Comparison of ENCODE assay signal across 7 cellular contexts in genomic region chr12:54053625-54054441, GRCh38. TPM values are rescaled to one million over a fixed set of nuclear protein-coding genes. Genes with fewer than 3 reads are reported as not detected.
DNase-seq lines count a peak whose midpoint lies in the region; ATAC-seq and TF ChIP-seq lines count a peak whose summit lies in the region.

TSS of gene HOXC4 (plus strand) at chr12:54053835. CDS start at chr12:54053923, 88 bp downstream.

- H3K4me1 Mint-ChIP-seq in T-cell = peaks cover 34 to 44% (median 41%) of the 10 kb centered on the region in 3 donors

- H3K27ac ChIP-seq in heart left ventricle = peak within 1 kb of the TSS in 2 of 12 donors; percentile 22 to 24

- WGBS in heart left ventricle, 4 donors = 1 to 4% (median 3%) methylated on average over 24 to 45 of the region's 45 CpGs

- peaks cover 0 to 12% (median 1%) of the 10 kb centered on the region in 12 donors for H3K4me1 ChIP-seq in heart left ventricle

- H3K9me3 ChIP-seq in heart left ventricle = no peaks in the 10 kb centered on the region

- intact Hi-C loops in heart left ventricle (cut with DNase I) = no loop called here
- intact Hi-C loops in sciatic nerve (cut with DNase I) = no loop called here

- no peak for TF ChIP-seq POLR2A in heart left ventricle (IDR thresholded peaks at IDR 0.05)

- H3K36me3 ChIP-seq in heart left ventricle = no peaks in the 10 kb centered on the region

- H3K36me3 Mint-ChIP-seq in T-cell = no peaks in the 10 kb centered on the region

- TF ChIP-seq CTCF in heart left ventricle (IDR thresholded peaks at IDR 0.05) = no peak

- CTCF ChIA-PET in T-cell (lab: Charles Lee) = interaction anchor here (0.5 to 1.1 kb wide), 9 partner anchors 17 to 437 kb away, joined by 3 to 6 read pairs (median 3); partner anchors contain the start of gene COPZ1 (in 1 of the 2)

- ATAC-seq in GM18511 (IDR thresholded peaks at IDR 0.05; ENCODE audit: unreplicated experiment) (peak; percentile 60), HG02763 (IDR thresholded peaks at IDR 0.05; ENCODE audit: unreplicated experiment) (peak; percentile 32), T-cell (replicated peaks in 1 of 4) (peak; percentile 58 to 67 (median 60)), heart left ventricle (peak; percentile 26 to 52 (median 37)), sciatic nerve (peak; percentile 83)

- DNase-seq in T-cell (peak in 9 of 34 experiments; percentile 10 to 54 (median 27)), heart left ventricle (no peak), sciatic nerve (ENCODE audit: low spot score) (no peak), HK-2 (ENCODE audit: unreplicated experiment) (no peak), SHP77 (lab: John Stamatoyannopoulos, UW) (no peak)

- no peaks in the 10 kb centered on the region for H3K9me3 Mint-ChIP-seq in T-cell

- H3K4me3 Mint-ChIP-seq in T-cell = peak within 1 kb of the TSS; percentile 59 to 76 (median 65)

- POLR2A ChIA-PET in T-cell (lab: Charles Lee) = interaction anchor here in 1 of 2 donors (0.6 kb wide), 1 partner anchor 84 kb away, joined by 3 read pairs; no protein-coding TSS in a partner anchor

- peak within 1 kb of the TSS; percentile 9 to 55 (median 44) for H3K4me3 ChIP-seq in heart left ventricle

- H3K27me3 Mint-ChIP-seq in T-cell = peaks cover 71 to 90% of the 10 kb centered on the region in 2 donors

- H3K27me3 ChIP-seq in heart left ventricle = peaks cover 42 to 98% (median 92%) of the 10 kb centered on the region in 9 donors

- H3K27ac Mint-ChIP-seq in T-cell = peak within 1 kb of the TSS in 1 of 2 donors; percentile 39

RNA-seq across cellular contexts. Expression of gene HOXC4, which starts in this region (rescaled TPM):
- total RNA-seq in T-cell = 1 to 10 TPM in 1 of 5 donors, under 1 TPM in 4; 0.36 to 1.4 (median 0.61) TPM
- 1 to 10 TPM in 1 of 9 donors, under 1 TPM in 2, not detected in 6; 0.20 to 1.2 (median 0.29) TPM for total RNA-seq in heart left ventricle
- polyA plus RNA-seq in heart left ventricle = under 1 TPM in 1 of 2 donors, not detected in 1; 0.06 TPM
- total RNA-seq in sciatic nerve = 23.6 TPM

Comparison
In these comparisons a context has a peak if more than half of its experiments do, and no peak if none do; other contexts are left out.
1. RNA of gene HOXC4 (total RNA-seq): 23.6 TPM in sciatic nerve (single experiment); 0.36 to 1.4 TPM in T-cell and 0.20 to 1.2 TPM in heart left ventricle; every median in the first group is over 10 times any median in the second.
2. ATAC-seq: peak in every context shown above with its lines; median percentile 83 in sciatic nerve; 60 in T-cell; 60 in GM18511; 37 in heart left ventricle; 32 in HG02763.